Comparison of ENCODE assay signal across 26 cellular contexts in genomic region chr2:221553333-221553732, GRCh38. TPM values are rescaled to one million over a fixed set of nuclear protein-coding genes. Genes with fewer than 3 reads are reported as not detected.
DNase-seq lines count a peak whose midpoint lies in the region; ATAC-seq, FAIRE-seq and TF ChIP-seq lines count a peak whose summit lies in the region.
"Had no signal": no experiment of that assay in that cellular context is flagged by ENCODE, and none has a peak within 500 bp of the region (broad histone marks: within the 10 kb centered on the region; RNA-seq: fewer than 3 reads in every experiment).

No MANE protein-coding gene starts in this region.

- POLR2A ChIA-PET in RWPE1 (lab: Yijun Ruan, JAX; ENCODE audit: low non-redundant PET): no interaction called here

- H3K27me3 Mint-ChIP-seq in progenitor cell of endocrine pancreas: no peaks in the 10 kb centered on the region
- H3K27me3 Mint-ChIP-seq: stimulated activated naive CD8-positive, alpha-beta T cell treated with anti-CD3 and anti-CD28 coated beads, Interleukin-15, Interleukin-2, amounts not matched to agents 100 ng/mL and 50 ng/mL, for 24 hours had no signal

- CTCF ChIA-PET in RWPE1 (lab: Yijun Ruan, JAX): no interaction called here

- DNase-seq in DMS79 treated with DMSO at 0.1 percent for 48 hours (lab: John Stamatoyannopoulos, UW): peak; percentile 38
- no peak for DNase-seq in DMS79 (lab: John Stamatoyannopoulos, UW)
- peak; percentile 35 for DNase-seq in NCI-H2227 treated with DMSO at 0.1 percent for 48 hours (lab: John Stamatoyannopoulos, UW)
- DNase-seq in bronchial epithelial cell (ENCODE audit: low read depth): no peak
- DNase-seq in progenitor cell of endocrine pancreas (ENCODE audit: low spot score, unreplicated experiment): no peak
- no peak for DNase-seq in effector CD8-positive, alpha-beta T cell (lab: John Stamatoyannopoulos, UW)
- no peak for DNase-seq in RWPE1 (ENCODE audit: low spot score)
- DNase-seq: activated CD8-positive, alpha-beta memory T cell treated with anti-CD3 and anti-CD28 coated beads for 24 hours; activated naive CD4-positive, alpha-beta T cell treated with anti-CD3 and anti-CD28 coated beads, Interleukin-2, amount 50 U/mL, for 16 hours; activated T-cell treated with anti-CD3 and anti-CD28 coated beads, Interleukin-2, amount 50 U/mL, for 48 hours; HFFc6; Kasumi-1; midbrain; NCI-H1048; stimulated activated CD4-positive, alpha-beta T cell treated with anti-CD3 and anti-CD28 coated beads, Interleukin-2, amount 100 ng/mL, for 48 hours; tibial artery had no signal

- FAIRE-seq in bronchial epithelial cell (lab: Jason Lieb, UNC): peak; percentile 7
- FAIRE-seq: astrocyte, colon, endometrium, TTC549 had no signal

- no peaks in the 10 kb centered on the region for H3K9me3 Mint-ChIP-seq in progenitor cell of endocrine pancreas (ENCODE audit: low read depth)
- H3K9me3 Mint-ChIP-seq: HFFc6; stimulated activated naive CD8-positive, alpha-beta T cell treated with anti-CD3 and anti-CD28 coated beads, Interleukin-15, Interleukin-2, amounts not matched to agents 100 ng/mL and 50 ng/mL, for 24 hours had no signal

- no peak overlapping the region for H3K4me3 Mint-ChIP-seq in progenitor cell of endocrine pancreas (ENCODE audit: low read depth)
- H3K4me3 Mint-ChIP-seq: HFFc6; stimulated activated naive CD8-positive, alpha-beta T cell treated with anti-CD3 and anti-CD28 coated beads, Interleukin-15, Interleukin-2, amounts not matched to agents 100 ng/mL and 50 ng/mL, for 24 hours had no signal

- peaks cover 1% of the 10 kb centered on the region for H3K36me3 Mint-ChIP-seq in progenitor cell of endocrine pancreas (ENCODE audit: insufficient read depth)

- no peaks in the 10 kb centered on the region for H3K36me3 ChIP-seq in bronchial epithelial cell (ENCODE audit: control insufficient read depth, insufficient read depth, low read length)
- H3K36me3 ChIP-seq: tibial artery had no signal

- H3K27me3 ChIP-seq in bronchial epithelial cell (ENCODE audit: control insufficient read depth, insufficient read depth, low read length): no peaks in the 10 kb centered on the region
- H3K27me3 ChIP-seq: tibial artery had no signal

- H3K27ac ChIP-seq in RWPE1: no peak overlapping the region
- H3K27ac ChIP-seq: 22Rv1, tibial artery had no signal

- H3K27ac Mint-ChIP-seq in progenitor cell of endocrine pancreas: peak overlapping the region; percentile 87
- H3K27ac Mint-ChIP-seq: HFFc6; stimulated activated naive CD8-positive, alpha-beta T cell treated with anti-CD3 and anti-CD28 coated beads, Interleukin-15, Interleukin-2, amounts not matched to agents 100 ng/mL and 50 ng/mL, for 24 hours had no signal

- H3K4me3 ChIP-seq in bronchial epithelial cell (ENCODE audit: low read depth, low read length): no peak overlapping the region
- H3K4me3 ChIP-seq: smooth muscle cell, tibial artery had no signal

- peaks cover 49% of the 10 kb centered on the region for H3K4me1 Mint-ChIP-seq in progenitor cell of endocrine pancreas (ENCODE audit: low read depth)

- TF ChIP-seq CTCF in bronchial epithelial cell (IDR thresholded peaks at IDR 0.05; ENCODE audit: insufficient read depth, low read length, severe bottlenecking) (no peak), progenitor cell of endocrine pancreas (IDR thresholded peaks at IDR 0.05; ENCODE audit: unreplicated experiment) (no peak), RWPE1 (conservative IDR thresholded peaks at IDR 0.05; ENCODE audit: low read depth) (no peak)

- no peak for ATAC-seq in HG03175 (IDR thresholded peaks at IDR 0.05; ENCODE audit: unreplicated experiment)
- ATAC-seq: left lobe of liver, Right ventricle myocardium inferior had no signal

RNA-seq across cellular contexts. Expression of gene EPHA4, which starts 18.8 kb away (rescaled TPM):
- total RNA-seq in bronchial epithelial cell (6.1 and 14.7 TPM in 2 replicates), progenitor cell of endocrine pancreas (40.3 and 41.4 TPM in 2 replicates)

Comparison
In these comparisons a context has a peak if more than half of its experiments do, and no peak if none do; other contexts are left out.
1. DNase-seq: peak in DMS79 treated with DMSO at 0.1 percent for 48 hours (single experiment) and NCI-H2227 treated with DMSO at 0.1 percent for 48 hours (single experiment); none in DMS79 (single experiment), bronchial epithelial cell (single experiment), progenitor cell of endocrine pancreas (single experiment), effector CD8-positive, alpha-beta T cell (single experiment) and RWPE1 (single experiment).